ENCODE assay signal across 1 cellular context in the genomic region with DNA sequence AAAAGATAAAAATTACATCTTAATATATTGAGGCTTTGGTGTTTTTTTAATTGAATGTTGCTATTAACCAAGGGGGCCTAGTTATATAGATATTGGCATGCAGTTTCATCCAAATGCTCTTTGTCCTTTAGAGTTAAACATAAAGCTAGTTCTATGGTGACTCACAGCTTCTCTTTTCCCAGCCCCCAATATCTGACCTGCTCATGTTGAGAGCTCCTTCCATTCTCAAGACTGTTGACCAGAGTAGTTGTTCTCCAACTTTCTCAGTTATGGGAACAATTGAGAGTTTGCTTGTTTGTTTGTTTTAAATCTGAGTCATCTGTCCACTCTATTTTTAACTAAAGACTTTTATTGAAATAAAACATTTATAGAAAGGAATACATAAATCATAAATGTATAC.
TF ChIP-seq lines count a peak whose summit lies in the region.

No MANE protein-coding gene starts in this region.

TF ChIP-seq in endothelial cell of umbilical vein, 7 proteins besides CTCF, POLR2A, EP300 and RAD21:
- peak; percentile 29 for TF ChIP-seq JUN (IDR thresholded peaks at IDR 0.05; ENCODE audit: borderline replicate concordance, insufficient read depth, insufficient read length, low read depth)
- TF ChIP-seq MYC (IDR thresholded peaks at IDR 0.05; ENCODE audit: low read depth, low read length) = no peak
- TF ChIP-seq FOS (IDR thresholded peaks at IDR 0.05; ENCODE audit: borderline replicate concordance, insufficient read depth, low read length) = peak; percentile 39
TF ChIP-seq in endothelial cell of umbilical vein: peak in this region for 2.
